In the genomic region with DNA sequence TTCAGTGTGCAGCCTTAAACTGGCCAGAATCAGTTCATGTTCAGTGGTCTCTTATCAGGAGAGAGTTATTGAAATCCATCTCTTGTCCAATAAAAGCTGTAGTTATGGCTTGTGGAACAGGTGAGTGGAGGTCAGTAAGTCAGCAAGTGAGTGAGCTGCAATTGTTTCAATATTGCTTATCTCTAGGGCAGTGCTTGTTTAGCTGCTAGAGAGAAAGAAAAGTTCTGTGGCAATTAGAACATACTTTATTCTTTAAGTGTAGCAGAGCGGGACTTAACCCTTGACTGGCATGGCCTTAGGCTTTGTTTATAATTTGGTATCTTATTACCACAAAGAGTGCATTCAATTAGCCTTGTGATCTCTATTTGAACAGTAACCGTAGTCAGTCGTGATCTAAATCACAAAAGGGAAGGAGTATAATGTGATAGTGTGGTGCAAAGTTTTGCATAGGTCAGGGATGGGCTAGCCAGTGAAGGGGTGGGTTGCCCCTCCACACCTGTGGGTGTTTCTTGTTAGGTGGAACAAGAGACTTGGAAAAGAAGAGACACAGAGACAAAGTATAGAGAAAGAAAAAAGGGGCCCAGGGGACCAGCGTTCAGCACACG, we compare ENCODE assay signal across 20 cellular contexts. TPM values are rescaled to one million over a fixed set of nuclear protein-coding genes. Genes with fewer than 3 reads are reported as not detected.
"Had no signal": no experiment of that assay in that cellular context is flagged by ENCODE, and none has a peak within 500 bp of the region (broad histone marks: within the 10 kb centered on the region; RNA-seq: fewer than 3 reads in every experiment).

No MANE protein-coding gene starts in this region.

- H3K4me3 Mint-ChIP-seq: activated T-helper 17 cell treated with anti-CD3 and anti-CD28 coated beads, Interleukin-2, amount 50 U/mL, for 72 hours; brain; naive thymus-derived CD4-positive, alpha-beta T cell; stimulated activated memory B cell treated with anti-CD40 and anti-IgM and Interleukin-4, amounts not matched to agents 10 μg/mL and 1 μg/mL and 100 μg/mL, for 72 hours had no signal

- ATAC-seq: activated T-helper 17 cell treated with anti-CD3 and anti-CD28 coated beads, Interleukin-2, amount 50 U/mL, for 72 hours; gastrocnemius medialis; heart right ventricle; naive thymus-derived CD4-positive, alpha-beta T cell; right cardiac atrium; stimulated activated memory B cell treated with anti-CD40 and anti-IgM and Interleukin-4, amounts not matched to agents 10 μg/mL and 1 μg/mL and 100 μg/mL, for 72 hours had no signal

- H3K4me1 Mint-ChIP-seq: activated T-helper 17 cell treated with anti-CD3 and anti-CD28 coated beads, Interleukin-2, amount 50 U/mL, for 72 hours; brain had no signal

- H3K4me1 ChIP-seq: gastrocnemius medialis, heart right ventricle, transverse colon had no signal

- H3K27ac Mint-ChIP-seq: activated T-helper 17 cell treated with anti-CD3 and anti-CD28 coated beads, Interleukin-2, amount 50 U/mL, for 72 hours; brain; stimulated activated memory B cell treated with anti-CD40 and anti-IgM and Interleukin-4, amounts not matched to agents 10 μg/mL and 1 μg/mL and 100 μg/mL, for 72 hours had no signal

- H3K27me3 Mint-ChIP-seq: activated T-helper 17 cell treated with anti-CD3 and anti-CD28 coated beads, Interleukin-2, amount 50 U/mL, for 72 hours; naive thymus-derived CD4-positive, alpha-beta T cell; stimulated activated memory B cell treated with anti-CD40 and anti-IgM and Interleukin-4, amounts not matched to agents 10 μg/mL and 1 μg/mL and 100 μg/mL, for 72 hours had no signal

- H3K9me3 ChIP-seq: gastrocnemius medialis, heart right ventricle, transverse colon had no signal

- H3K9me3 Mint-ChIP-seq: activated T-helper 17 cell treated with anti-CD3 and anti-CD28 coated beads, Interleukin-2, amount 50 U/mL, for 72 hours; stimulated activated memory B cell treated with anti-CD40 and anti-IgM and Interleukin-4, amounts not matched to agents 10 μg/mL and 1 μg/mL and 100 μg/mL, for 72 hours had no signal

- H3K36me3 Mint-ChIP-seq: brain; stimulated activated memory B cell treated with anti-CD40 and anti-IgM and Interleukin-4, amounts not matched to agents 10 μg/mL and 1 μg/mL and 100 μg/mL, for 72 hours had no signal

- H3K36me3 ChIP-seq: gastrocnemius medialis, heart right ventricle, transverse colon had no signal

- H3K4me3 ChIP-seq: gastrocnemius medialis, heart right ventricle, lung, transverse colon had no signal

- H3K27me3 ChIP-seq: gastrocnemius medialis, heart right ventricle, transverse colon had no signal

- DNase-seq: activated CD4-positive, alpha-beta T cell treated with anti-CD3 and anti-CD28 coated beads, Interleukin-2, amount 50 U/mL, for 1 hour; activated naive CD4-positive, alpha-beta T cell treated with anti-CD3 and anti-CD28 coated beads, Interleukin-2, amount 50 U/mL, for 16 hours; activated T-cell treated with anti-CD3 and anti-CD28 coated beads for 4 hours; amniotic stem cell; effector memory CD4-positive, alpha-beta T cell; gastrocnemius medialis; heart right ventricle; naive thymus-derived CD4-positive, alpha-beta T cell; right cardiac atrium; transverse colon had no signal

- H3K27ac ChIP-seq: epithelial cell of prostate, gastrocnemius medialis, heart right ventricle, transverse colon had no signal

RNA-seq across cellular contexts. Expression of a gene that starts 6.9 kb away (rescaled TPM):
- total RNA-seq: activated CD8-positive, alpha-beta memory T cell treated with anti-CD3 and anti-CD28 coated beads for 36 hours; activated T-helper 17 cell treated with anti-CD3 and anti-CD28 coated beads, Interleukin-2, amount 50 U/mL, for 72 hours; gastrocnemius medialis; heart right ventricle; lung; mononuclear cell; naive thymus-derived CD4-positive, alpha-beta T cell; posterior vena cava; right cardiac atrium; subcutaneous adipose tissue; T-helper 2 cell treated with Interferon-gamma antibody and Interleukin-4, amounts not matched to agents 100 ng/mL and 5 ng/mL, for 36 hours; transverse colon had no signal
- polyA plus RNA-seq: heart right ventricle; lung; naive thymus-derived CD4-positive, alpha-beta T cell; right cardiac atrium had no signal

RNA-seq across cellular contexts. Expression of a gene that starts 50.5 kb away (rescaled TPM):
- total RNA-seq: activated CD8-positive, alpha-beta memory T cell treated with anti-CD3 and anti-CD28 coated beads for 36 hours; activated T-helper 17 cell treated with anti-CD3 and anti-CD28 coated beads, Interleukin-2, amount 50 U/mL, for 72 hours; gastrocnemius medialis; heart right ventricle; lung; mononuclear cell; naive thymus-derived CD4-positive, alpha-beta T cell; posterior vena cava; right cardiac atrium; subcutaneous adipose tissue; T-helper 2 cell treated with Interferon-gamma antibody and Interleukin-4, amounts not matched to agents 100 ng/mL and 5 ng/mL, for 36 hours; transverse colon had no signal
- polyA plus RNA-seq: heart right ventricle; lung; naive thymus-derived CD4-positive, alpha-beta T cell; right cardiac atrium had no signal
